ENCODE assay signal across 9 cellular contexts in the genomic region with DNA sequence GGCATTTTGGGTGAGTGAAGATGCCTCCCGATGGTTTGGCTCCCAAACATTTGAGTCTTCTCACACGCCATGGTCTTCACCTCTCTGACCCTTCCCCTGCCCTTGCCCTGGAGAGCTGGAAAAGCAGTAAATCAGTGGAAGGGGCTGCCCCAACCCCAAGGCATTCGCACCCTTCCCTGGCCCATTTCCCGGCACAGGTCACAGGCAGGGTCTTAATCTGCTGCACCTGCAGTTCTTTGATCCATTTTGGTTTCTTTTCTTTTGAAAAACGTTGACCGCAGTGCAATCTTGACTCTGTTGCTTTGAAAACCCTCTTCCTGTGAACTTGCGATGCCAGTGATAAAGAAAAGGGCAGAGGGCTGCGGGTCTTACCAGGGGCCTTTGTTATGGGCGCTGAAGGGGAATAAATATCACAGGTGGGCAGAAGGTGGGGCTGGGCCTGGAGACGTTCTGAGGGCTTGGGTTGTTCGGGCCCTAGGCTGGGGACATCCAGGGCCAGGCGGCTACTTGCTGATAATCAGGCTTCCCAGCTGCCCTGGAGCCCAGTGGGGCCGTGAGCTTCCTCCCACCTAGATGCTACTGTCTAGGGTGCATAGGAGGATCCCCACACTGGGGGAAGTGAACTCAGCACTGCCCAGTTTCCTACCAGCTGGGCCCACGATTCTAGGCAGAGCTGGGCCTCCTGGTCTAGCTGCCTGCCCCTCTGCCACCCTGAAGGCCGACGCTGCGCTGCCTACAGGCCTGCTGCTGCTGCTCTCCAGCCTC. TPM values are rescaled to one million over a fixed set of nuclear protein-coding genes. Genes with fewer than 3 reads are reported as not detected.
DNase-seq lines count a peak whose midpoint lies in the region; ATAC-seq, FAIRE-seq and TF ChIP-seq lines count a peak whose summit lies in the region.
"Had no signal": no experiment of that assay in that cellular context is flagged by ENCODE, and none has a peak within 500 bp of the region (broad histone marks: within the 10 kb centered on the region; RNA-seq: fewer than 3 reads in every experiment).

No MANE protein-coding gene starts in this region.

- no peak for FAIRE-seq in RCC 7860 (lab: Jason Lieb, UNC)

- no peak overlapping the region for H2BK5ac ChIP-seq in H9 (ENCODE audit: insufficient read length, low read length)

- no peak overlapping the region for H4K8ac ChIP-seq in H9 (replicated peaks; ENCODE audit: insufficient read length, low read depth, low read length)

- H3K23me2 ChIP-seq in H9 (ENCODE audit: insufficient read length, low read depth, low read length, poor library complexity, severe bottlenecking): no peaks in the 10 kb centered on the region

- no peak overlapping the region for H3K4me3 Mint-ChIP-seq in H9
- H3K4me3 Mint-ChIP-seq in effector memory CD8-positive, alpha-beta T cell: peak overlapping the region; percentile 67 to 71

- no peaks in the 10 kb centered on the region for H3K9me3 Mint-ChIP-seq in H9
- H3K9me3 Mint-ChIP-seq in effector memory CD8-positive, alpha-beta T cell: no peaks in the 10 kb centered on the region

- H2BK15ac ChIP-seq in H9 (ENCODE audit: low read depth, low read length): no peak overlapping the region

- H3K4me1 ChIP-seq in H9 (ENCODE audit: insufficient read depth, low read length): no peaks in the 10 kb centered on the region

- H3K9me3 ChIP-seq in H9 (ENCODE audit: control insufficient read depth, low read depth, low read length): no peaks in the 10 kb centered on the region

- H2BK120ac ChIP-seq in H9 (ENCODE audit: low read depth, low read length, poor library complexity, severe bottlenecking): no peak overlapping the region

- no peak overlapping the region for H3K18ac ChIP-seq in H9 (ENCODE audit: insufficient read length, low read depth, low read length)

- no peak overlapping the region for H3K56ac ChIP-seq in H9 (ENCODE audit: insufficient read length, low read depth, low read length)

- no peak overlapping the region for H2AK5ac ChIP-seq in H9 (ENCODE audit: insufficient read length, low read length)

- H3K27me3 ChIP-seq in H9 (ENCODE audit: insufficient read depth, low read length): no peaks in the 10 kb centered on the region

- no peak overlapping the region for H2AFZ ChIP-seq in H9 (ENCODE audit: low read length)

- DNase-seq in H9 (peak; percentile 22), GM10266 (ENCODE audit: extremely low spot score) (no peak), RCC 7860 (ENCODE audit: low spot score) (no peak)
- peak; percentile 11 for DNase-seq in activated CD8-positive, alpha-beta memory T cell treated with anti-CD3 and anti-CD28 coated beads, Interleukin-2, amount 50 U/mL, for 1 hour (ENCODE audit: extremely low read depth)
- peak; percentile 54 to 63 (median 63) for DNase-seq in effector memory CD8-positive, alpha-beta T cell
- DNase-seq in stimulated activated CD4-positive, alpha-beta T cell treated with anti-CD3 and anti-CD28 coated beads, Interleukin-2, amount 100 ng/mL, for 4 hours (ENCODE audit: low read depth): peak; percentile 28
- DNase-seq: NCI-H82 had no signal

- H3K27me3 Mint-ChIP-seq in H9 (ENCODE audit: low read depth): no peaks in the 10 kb centered on the region
- H3K27me3 Mint-ChIP-seq in effector memory CD8-positive, alpha-beta T cell: no peaks in the 10 kb centered on the region

- H3K79me1 ChIP-seq in H9 (ENCODE audit: insufficient read depth, low read depth, low read length, poor library complexity, severe bottlenecking): no peaks in the 10 kb centered on the region

- no peaks in the 10 kb centered on the region for H4K20me1 ChIP-seq in H9 (ENCODE audit: control insufficient read depth, insufficient read depth, insufficient read length)

- no peak for TF ChIP-seq CTCF in H9 (conservative IDR thresholded peaks at IDR 0.05)
- TF ChIP-seq CTCF in GM10266 (IDR thresholded peaks at IDR 0.05; ENCODE audit: control insufficient read depth, insufficient read depth, low read depth, missing control alignments): no peak

- no CpG with 5 or more reads among the region's 17 CpGs for WGBS in H9 (ENCODE audit: extremely low coverage, insufficient read length, low lambda C conversion rate)

- no peak overlapping the region for H4K91ac ChIP-seq in H9 (ENCODE audit: insufficient read length, low read depth, low read length)

- H3K9ac ChIP-seq in H9 (ENCODE audit: extremely low read depth, insufficient read length, low read length): no peak overlapping the region

- peaks cover 16 to 23% of the 10 kb centered on the region in 2 experiments for H3K4me1 Mint-ChIP-seq in H9
- peaks cover 48 to 53% of the 10 kb centered on the region in 2 donors for H3K4me1 Mint-ChIP-seq in effector memory CD8-positive, alpha-beta T cell (ENCODE audit: low read depth in 2 of 2)

- H3K14ac ChIP-seq in H9 (ENCODE audit: insufficient read depth, low read length): no peak overlapping the region

- no peak overlapping the region for H3K27ac ChIP-seq in H9 (ENCODE audit: insufficient read length, low read depth, low read length)

- peak overlapping the region in 1 of 3 experiments; percentile 73; a peak in 1 of 7 replicates for H3K27ac Mint-ChIP-seq in H9
- peak overlapping the region; percentile 88 to 91 for H3K27ac Mint-ChIP-seq in effector memory CD8-positive, alpha-beta T cell

- no peak overlapping the region for H2BK12ac ChIP-seq in H9 (ENCODE audit: insufficient read length, low read depth, low read length)

- ATAC-seq in effector memory CD8-positive, alpha-beta T cell (replicated peaks): peak; percentile 89
- no peak for ATAC-seq in GM18511 (IDR thresholded peaks at IDR 0.05; ENCODE audit: unreplicated experiment)
- no peak for ATAC-seq in HG03457 (IDR thresholded peaks at IDR 0.05; ENCODE audit: unreplicated experiment)

- H3T11ph ChIP-seq in H9 (ENCODE audit: low read length): no peak overlapping the region

- H3K23ac ChIP-seq in H9 (ENCODE audit: insufficient read length, low read depth, low read length): no peak overlapping the region

- H3K79me2 ChIP-seq in H9 (ENCODE audit: insufficient read depth, low read length): no peaks in the 10 kb centered on the region

- H2BK20ac ChIP-seq in H9 (ENCODE audit: low read depth, low read length, poor library complexity, severe bottlenecking): no peak overlapping the region

- H3K4ac ChIP-seq in H9 (ENCODE audit: low read depth, low read length): no peak overlapping the region

- H3K4me2 ChIP-seq in H9 (ENCODE audit: insufficient read depth, insufficient read length, low read length): no peak overlapping the region

- no peak overlapping the region for H4K5ac ChIP-seq in H9 (ENCODE audit: insufficient read length, low read depth, low read length)

- H3K36me3 Mint-ChIP-seq in H9 (ENCODE audit: insufficient read depth in 1 of 3, low read depth in 3 of 3): no peaks in the 10 kb centered on the region
- peaks cover 7% of the 10 kb centered on the region for H3K36me3 Mint-ChIP-seq in effector memory CD8-positive, alpha-beta T cell (ENCODE audit: insufficient read depth)

RNA-seq across cellular contexts. Expression of gene EPS8L3, which starts 38.6 kb away (rescaled TPM):
- total RNA-seq in H9 (2021): not detected in 2 replicates

Comparison
In these comparisons a context has a peak if more than half of its experiments do, and no peak if none do; other contexts are left out.
1. DNase-seq: peak in H9 (single experiment), activated CD8-positive, alpha-beta memory T cell treated with anti-CD3 and anti-CD28 coated beads, Interleukin-2, amount 50 U/mL, for 1 hour (single experiment), effector memory CD8-positive, alpha-beta T cell (3 of 3) and stimulated activated CD4-positive, alpha-beta T cell treated with anti-CD3 and anti-CD28 coated beads, Interleukin-2, amount 100 ng/mL, for 4 hours (single experiment); none in GM10266 (single experiment) and RCC 7860 (single experiment).
2. H3K4me3 Mint-ChIP-seq: peak in effector memory CD8-positive, alpha-beta T cell (2 of 2); none in H9 (0 of 2).